ENCODE assay signal across 27 cellular contexts in genomic region chr4:123104275-123104674, GRCh38.
DNase-seq lines count a peak whose midpoint lies in the region; ATAC-seq, FAIRE-seq and TF ChIP-seq lines count a peak whose summit lies in the region.
"Had no signal": no experiment of that assay in that cellular context is flagged by ENCODE, and none has a peak within 500 bp of the region (broad histone marks: within the 10 kb centered on the region; RNA-seq: fewer than 3 reads in every experiment).

No MANE protein-coding gene starts in this region.

- DNase-seq in GM23248: peak; percentile 21
- DNase-seq in fibroblast of peridontal ligament (ENCODE audit: extremely low read depth): peak; percentile 30
- no peak for DNase-seq in sigmoid colon
- no peak for DNase-seq in activated CD4-positive, alpha-beta T cell treated with anti-CD3 and anti-CD28 coated beads, Interleukin-2, amount 50 U/mL, for 4 hours
- no peak for DNase-seq in HT-29 (ENCODE audit: low spot score)
- DNase-seq in kidney: no peak
- DNase-seq: activated CD4-positive, CD25-positive, alpha-beta regulatory T cell; activated naive CD4-positive, alpha-beta T cell treated with Interleukin-2 at 50 U/mL for 16 hours; activated T-cell treated with anti-CD3 and anti-CD28 coated beads, Interleukin-2, amount 50 U/mL, for 72 hours; amniotic stem cell; colonic mucosa; effector CD8-positive, alpha-beta T cell; GOT3; naive thymus-derived CD4-positive, alpha-beta T cell; NCI-H1092; NCI-H187; NCI-H2171 treated with DMSO at 0.1 percent for 48 hours; NCI-H524 treated with DMSO at 0.1 percent for 48 hours; NK-92 treated with Interleukin-12 subunit alpha and Interleukin-12 subunit beta, amount 100 ng/mL, for 24 hours; PC-3; stimulated activated CD4-positive, alpha-beta T cell treated with anti-CD3 and anti-CD28 coated beads, Interleukin-4, amount 100 ng/mL, for 1 hour; T-cell; upper lobe of right lung had no signal

- no peak for TF ChIP-seq CTCF in sigmoid colon (IDR thresholded peaks at IDR 0.05)
- TF ChIP-seq CTCF in kidney (IDR thresholded peaks at IDR 0.05; ENCODE audit: borderline replicate concordance, extremely low read depth, insufficient read depth): no peak

- H3F3A ChIP-seq in GM23248 (ENCODE audit: insufficient read depth): no peaks in the 10 kb centered on the region

- FAIRE-seq in kidney (lab: Jason Lieb, UNC): no peak
- FAIRE-seq: GM12891 had no signal

- H3K4me3 ChIP-seq in GM23248: no peak overlapping the region
- H3K4me3 ChIP-seq in sigmoid colon: no peak overlapping the region
- no peak overlapping the region for H3K4me3 ChIP-seq in kidney (ENCODE audit: low read length in 2 of 2)
- H3K4me3 ChIP-seq: breast epithelium, colonic mucosa, upper lobe of right lung had no signal

- TF ChIP-seq POLR2A in sigmoid colon (IDR thresholded peaks at IDR 0.05): no peak

- no peaks in the 10 kb centered on the region for H4K20me1 ChIP-seq in GM23248 (ENCODE audit: insufficient read depth)

- no peaks in the 10 kb centered on the region for H3K9me2 ChIP-seq in GM23248 (ENCODE audit: insufficient read depth)

- H3K27me3 ChIP-seq in GM23248 (replicated peaks; ENCODE audit: insufficient read depth) (no peaks in the 10 kb centered on the region), sigmoid colon (no peaks in the 10 kb centered on the region)
- H3K27me3 ChIP-seq: breast epithelium, colonic mucosa, upper lobe of right lung had no signal

- no peaks in the 10 kb centered on the region for H3K36me3 ChIP-seq in GM23248 (ENCODE audit: low read depth)
- no peaks in the 10 kb centered on the region for H3K36me3 ChIP-seq in sigmoid colon
- no peaks in the 10 kb centered on the region for H3K36me3 ChIP-seq in kidney (ENCODE audit: control insufficient read depth in 1 of 2, insufficient read depth in 2 of 2, low read length in 2 of 2)
- H3K36me3 ChIP-seq: breast epithelium, colonic mucosa, upper lobe of right lung had no signal

- peaks cover 10% of the 10 kb centered on the region for H3K4me1 ChIP-seq in GM23248 (ENCODE audit: insufficient read depth)
- peaks cover 0 to 12% (median 9%) of the 10 kb centered on the region in 4 donors for H3K4me1 ChIP-seq in sigmoid colon
- H3K4me1 ChIP-seq in kidney (ENCODE audit: control insufficient read depth in 1 of 2, insufficient read depth in 1 of 2, low read depth in 1 of 2, low read length in 2 of 2): no peaks in the 10 kb centered on the region
- H3K4me1 ChIP-seq: breast epithelium, colonic mucosa had no signal

- H3K27ac ChIP-seq in GM23248 (no peak overlapping the region), sigmoid colon (peak overlapping the region in 3 of 4 donors; percentile 5 to 18 (median 12)), kidney (ENCODE audit: low read depth in 2 of 2, low read length in 2 of 2) (no peak overlapping the region)
- H3K27ac ChIP-seq: breast epithelium, colonic mucosa, upper lobe of right lung had no signal

- WGBS in GM23248 (ENCODE audit: low coverage in 1 of 2, low lambda C conversion rate in 2 of 2, missing lambda C conversion rate in 2 of 2), 2 experiments: 9 to 13% methylated on average over 1 of the region's 1 CpG
- WGBS in sigmoid colon, 2 donors: 10 to 52% methylated on average over 1 of the region's 1 CpG

- ATAC-seq in SK-N-SH treated with all-trans-retinoic acid at 6 μM for 48 hours: peak; percentile 36; the same call in 1 of the 3 replicates
- ATAC-seq: activated T-cell treated with anti-CD3 and anti-CD28 coated beads, Interleukin-2, amount 50 U/mL, for 72 hours; naive thymus-derived CD4-positive, alpha-beta T cell; PC-3; stimulated activated memory B cell treated with anti-CD40 and anti-IgM and Interleukin-4, amounts not matched to agents 10 μg/mL and 1 μg/mL and 100 μg/mL, for 72 hours; T-cell; upper lobe of right lung had no signal

- H3K9ac ChIP-seq in GM23248 (no peak overlapping the region), kidney (ENCODE audit: low read length in 2 of 2) (no peak overlapping the region)

- no peaks in the 10 kb centered on the region for H3K79me2 ChIP-seq in GM23248 (ENCODE audit: insufficient read depth)

- in situ Hi-C loops in GM23248 (cut with MboI): no loop called here

- TF ChIP-seq EP300 in sigmoid colon (IDR thresholded peaks at IDR 0.05): no peak

- H3K9me3 ChIP-seq in GM23248 (ENCODE audit: low read depth) (no peaks in the 10 kb centered on the region), sigmoid colon (no peaks in the 10 kb centered on the region), kidney (ENCODE audit: control insufficient read depth in 1 of 2, low read length in 2 of 2) (no peaks in the 10 kb centered on the region)
- H3K9me3 ChIP-seq: breast epithelium, colonic mucosa, upper lobe of right lung had no signal

- intact Hi-C loops in sigmoid colon (cut with DNase I): loop anchor here (5.0 to 10.0 kb wide), 3 partner anchors 293 to 1218 kb away; partner anchors contain the start of gene SPRY1
- intact Hi-C loops in kidney (cut with DNase I): no loop called here

- no peak overlapping the region for H3K4me2 ChIP-seq in GM23248 (ENCODE audit: unreplicated experiment)

- no peak overlapping the region for H2AFZ ChIP-seq in GM23248

TF ChIP-seq in SK-N-SH treated with all-trans-retinoic acid at 6 μM for 48 hours, 23 proteins besides CTCF, POLR2A, EP300 and RAD21:
- TF ChIP-seq RARB (CRISPR knock-in tag; IDR thresholded peaks at IDR 0.05): no peak
- no peak for TF ChIP-seq ZNF8 (CRISPR knock-in tag; IDR thresholded peaks at IDR 0.05)
- TF ChIP-seq ZNF565 (CRISPR knock-in tag; conservative IDR thresholded peaks at IDR 0.05; ENCODE audit: low read depth): no peak
- TF ChIP-seq CSDC2 (CRISPR knock-in tag; IDR thresholded peaks at IDR 0.05): no peak
- TF ChIP-seq SNAI2 (CRISPR knock-in tag; IDR thresholded peaks at IDR 0.05): no peak
- no peak for TF ChIP-seq ISL1 (CRISPR knock-in tag; IDR thresholded peaks at IDR 0.05)
- no peak for TF ChIP-seq ESRRG (CRISPR knock-in tag; IDR thresholded peaks at IDR 0.05)
- TF ChIP-seq ARNTL (CRISPR knock-in tag; IDR thresholded peaks at IDR 0.05; ENCODE audit: borderline replicate concordance, low read depth): no peak
- TF ChIP-seq ZFP30 (CRISPR knock-in tag; IDR thresholded peaks at IDR 0.05): no peak
- no peak for TF ChIP-seq CREB5 (CRISPR knock-in tag; IDR thresholded peaks at IDR 0.05; ENCODE audit: low read depth)
- no peak for TF ChIP-seq BACH2 (CRISPR knock-in tag; IDR thresholded peaks at IDR 0.05; ENCODE audit: borderline replicate concordance)
- no peak for TF ChIP-seq ZC3H10 (CRISPR knock-in tag; IDR thresholded peaks at IDR 0.05)
- no peak for TF ChIP-seq TCF4 (CRISPR knock-in tag; IDR thresholded peaks at IDR 0.05; ENCODE audit: borderline replicate concordance)
- no peak for TF ChIP-seq TSHZ2 (CRISPR knock-in tag; IDR thresholded peaks at IDR 0.05)
- TF ChIP-seq OSR1 (CRISPR knock-in tag; IDR thresholded peaks at IDR 0.05): no peak

Comparison
In these comparisons a context has a peak if more than half of its experiments do, and no peak if none do; other contexts are left out.
1. DNase-seq: peak in GM23248 (single experiment) and fibroblast of peridontal ligament (single experiment); none in sigmoid colon (single experiment), activated CD4-positive, alpha-beta T cell treated with anti-CD3 and anti-CD28 coated beads, Interleukin-2, amount 50 U/mL, for 4 hours (0 of 2), HT-29 (single experiment) and kidney (single experiment).
2. H3K27ac ChIP-seq: peak in sigmoid colon (3 of 4); none in GM23248 (single experiment) and kidney (0 of 2).